ENCODE assay signal across 9 cellular contexts in genomic region chr18:23825978-23826405, GRCh38.
A peak's percentile ranks its signal among the peaks of the same experiment; 100 is the strongest.
DNase-seq lines count a peak whose midpoint lies in the region; ATAC-seq and TF ChIP-seq lines count a peak whose summit lies in the region.
"Had no signal": no experiment of that assay in that cellular context is flagged by ENCODE, and none has a peak within 500 bp of the region (broad histone marks: within the 10 kb centered on the region; RNA-seq: fewer than 3 reads in every experiment).

No MANE protein-coding gene starts in this region.

- no peaks in the 10 kb centered on the region for H3K36me3 Mint-ChIP-seq in endothelial cell (ENCODE audit: low read depth, unreplicated experiment)

- no peaks in the 10 kb centered on the region for H3K27me3 ChIP-seq in SK-N-SH (ENCODE audit: insufficient read depth)

- no peaks in the 10 kb centered on the region for H3K4me1 Mint-ChIP-seq in endothelial cell (ENCODE audit: unreplicated experiment)

- H3K4me2 ChIP-seq in SK-N-SH, result no peak overlapping the region

- H3K9me2 ChIP-seq in SK-N-SH, result no peaks in the 10 kb centered on the region

- peaks cover 12% of the 10 kb centered on the region for H3F3A ChIP-seq in SK-N-SH (replicated peaks; ENCODE audit: insufficient read depth)

- DNase-seq in SK-N-SH (no peak), fibroblast of villous mesenchyme (ENCODE audit: low read depth) (peak; percentile 83), pulmonary artery endothelial cell (ENCODE audit: low read depth, low spot score) (peak; percentile 74), NCI-H2081 treated with DMSO at 0.1 percent for 48 hours (lab: John Stamatoyannopoulos, UW) (no peak), endothelial cell (ENCODE audit: low spot score) (no peak), NCI-H1436 (lab: John Stamatoyannopoulos, UW) (no peak)

- no peaks in the 10 kb centered on the region for H3K9me3 Mint-ChIP-seq in endothelial cell (ENCODE audit: unreplicated experiment)

- H3K9ac ChIP-seq in SK-N-SH, result no peak overlapping the region

- no peaks in the 10 kb centered on the region for H3K9me3 ChIP-seq in SK-N-SH

- WGBS in SK-N-SH (ENCODE audit: low lambda C conversion rate), result 57% methylated on average over 6 of the region's 6 CpGs

- TF ChIP-seq CTCF in SK-N-SH (IDR thresholded peaks at IDR 0.05) (no peak), fibroblast of villous mesenchyme (IDR thresholded peaks at IDR 0.05; ENCODE audit: insufficient read depth, low read depth, low read length) (no peak), endothelial cell (IDR thresholded peaks at IDR 0.05; ENCODE audit: unreplicated experiment) (no peak)

- H3K27ac ChIP-seq in SK-N-SH (ENCODE audit: low read depth in 2 of 2, low read length in 1 of 2), result peak overlapping the region in 1 of 2 experiments; percentile 37; a peak in 1 of 4 replicates

- H3K4me3 ChIP-seq in SK-N-SH (ENCODE audit: low read depth in 2 of 2, low read length in 1 of 2), result no peak overlapping the region
- no peak overlapping the region for H3K4me3 ChIP-seq in fibroblast of villous mesenchyme (ENCODE audit: low read depth, low read length)

- peaks cover 0 to 14% of the 10 kb centered on the region in 2 experiments; a peak in 2 of 4 replicates for H3K4me1 ChIP-seq in SK-N-SH (ENCODE audit: control insufficient read depth in 1 of 2, insufficient read depth in 2 of 2, low read depth in 1 of 2, low read length in 1 of 2)

- no peaks in the 10 kb centered on the region for H3K79me2 ChIP-seq in SK-N-SH (ENCODE audit: insufficient read depth)

- no peak for TF ChIP-seq RAD21 in SK-N-SH (IDR thresholded peaks at IDR 0.05; ENCODE audit: low read length)

- POLR2A ChIA-PET in SK-N-SH (lab: Yijun Ruan, JAX), result no interaction called here

- no peaks in the 10 kb centered on the region for H4K20me1 ChIP-seq in SK-N-SH (ENCODE audit: insufficient read depth)

- no peak for TF ChIP-seq EP300 in SK-N-SH (IDR thresholded peaks at IDR 0.05; ENCODE audit: borderline replicate concordance in 1 of 2, low read depth in 1 of 2, low read length in 1 of 2)

- H3K4me3 Mint-ChIP-seq in endothelial cell (ENCODE audit: unreplicated experiment), result no peak overlapping the region

- CTCF ChIA-PET in SK-N-SH (lab: Yijun Ruan, JAX), result interaction anchor here (0.9 to 1.1 kb wide), 2 partner anchors 15 to 68 kb away, joined by 3 read pairs; no protein-coding TSS in a partner anchor

- no peaks in the 10 kb centered on the region for H3K27me3 Mint-ChIP-seq in endothelial cell (ENCODE audit: unreplicated experiment)

- H3K36me3 ChIP-seq in SK-N-SH (replicated peaks in 1 of 2; ENCODE audit: control insufficient read depth in 1 of 2, insufficient read depth in 2 of 2, low read length in 1 of 2), result no peaks in the 10 kb centered on the region

- H2AFZ ChIP-seq in SK-N-SH (ENCODE audit: low read depth), result no peak overlapping the region

- no peak overlapping the region for H3K27ac Mint-ChIP-seq in endothelial cell (ENCODE audit: unreplicated experiment)

- ATAC-seq in GM21619 (IDR thresholded peaks at IDR 0.05; ENCODE audit: unreplicated experiment) (peak; percentile 70), HG03175 (IDR thresholded peaks at IDR 0.05; ENCODE audit: unreplicated experiment) (no peak)
- ATAC-seq: Panc1 had no signal

TF ChIP-seq in SK-N-SH, 30 proteins besides CTCF, POLR2A, EP300 and RAD21:
- TF ChIP-seq, protein P1, sequence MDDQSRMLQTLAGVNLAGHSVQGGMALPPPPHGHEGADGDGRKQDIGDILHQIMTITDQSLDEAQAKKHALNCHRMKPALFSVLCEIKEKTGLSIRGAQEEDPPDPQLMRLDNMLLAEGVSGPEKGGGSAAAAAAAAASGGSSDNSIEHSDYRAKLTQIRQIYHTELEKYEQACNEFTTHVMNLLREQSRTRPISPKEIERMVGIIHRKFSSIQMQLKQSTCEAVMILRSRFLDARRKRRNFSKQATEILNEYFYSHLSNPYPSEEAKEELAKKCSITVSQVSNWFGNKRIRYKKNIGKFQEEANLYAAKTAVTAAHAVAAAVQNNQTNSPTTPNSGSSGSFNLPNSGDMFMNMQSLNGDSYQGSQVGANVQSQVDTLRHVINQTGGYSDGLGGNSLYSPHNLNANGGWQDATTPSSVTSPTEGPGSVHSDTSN (IDR thresholded peaks at IDR 0.05), result peak; percentile 78
- TF ChIP-seq NFIC (IDR thresholded peaks at IDR 0.05; ENCODE audit: borderline replicate concordance), result peak; percentile 35; the same call in 1 of the 2 replicates
- TF ChIP-seq GABPA (IDR thresholded peaks at IDR 0.05; ENCODE audit: low read depth), result no peak
- no peak for TF ChIP-seq FOSL2 (IDR thresholded peaks at IDR 0.05; ENCODE audit: borderline replicate concordance, low read depth)
- peak; percentile 28; the same call in 1 of the 2 replicates for TF ChIP-seq TCF12 (IDR thresholded peaks at IDR 0.05)
- TF ChIP-seq POLR2AphosphoS5 (IDR thresholded peaks at IDR 0.05; ENCODE audit: low read depth, low read length), result no peak
- no peak for TF ChIP-seq YY1 (IDR thresholded peaks at IDR 0.05; ENCODE audit: low read depth)

Comparison
In these comparisons a context has a peak if more than half of its experiments do, and no peak if none do; other contexts are left out.
1. DNase-seq: peak in fibroblast of villous mesenchyme (single experiment) and pulmonary artery endothelial cell (single experiment); none in SK-N-SH (single experiment), NCI-H2081 treated with DMSO at 0.1 percent for 48 hours (single experiment), endothelial cell (single experiment) and NCI-H1436 (single experiment).